In the genomic region with DNA sequence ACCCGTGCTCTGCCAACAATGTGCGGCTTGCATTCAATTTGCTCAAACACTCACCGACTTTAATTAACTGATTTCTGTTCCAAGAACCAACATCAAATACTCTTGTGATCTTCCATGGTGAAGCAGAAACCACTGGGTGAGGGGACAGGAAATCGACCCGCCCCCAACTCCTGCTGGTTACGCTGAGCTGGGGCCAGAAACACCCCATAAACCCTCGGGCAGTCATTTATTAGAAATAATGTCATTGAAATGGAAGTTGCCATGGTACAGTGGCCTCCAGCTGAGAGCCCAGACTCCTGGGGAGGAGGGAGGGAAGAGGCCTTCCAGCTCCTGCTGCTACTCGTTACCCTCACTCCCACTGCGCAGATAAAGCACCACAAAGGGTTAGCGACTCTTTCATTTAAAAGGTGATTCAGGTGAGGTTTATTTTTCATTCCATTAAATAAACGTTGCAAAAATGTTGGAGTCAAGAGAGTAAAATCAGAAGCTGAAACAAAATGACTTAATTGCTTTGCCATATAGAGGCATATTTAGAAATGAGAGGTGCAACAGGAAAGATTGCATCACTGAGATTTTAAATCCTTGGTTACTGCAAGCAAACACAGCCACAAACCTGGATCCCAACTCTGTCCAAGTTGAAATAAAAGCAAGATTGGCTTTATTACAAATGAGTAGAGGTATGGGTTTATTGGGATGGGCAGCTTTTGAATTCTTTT, we compare ENCODE assay signal across 8 cellular contexts.
DNase-seq lines count a peak whose midpoint lies in the region; ATAC-seq, FAIRE-seq and TF ChIP-seq lines count a peak whose summit lies in the region.
"Not testable (repeated sequence)": the region's sequence is repeated elsewhere in the genome, so short reads cannot be mapped to it uniquely, and the experiment has no call there.

No MANE protein-coding gene starts in this region.

- H3K27ac ChIP-seq in A549: not testable (repeated sequence)

- WGBS in A549 (ENCODE audit: missing lambda C conversion rate): 54% methylated on average over 11 of the region's 11 CpGs

- not testable (repeated sequence) for H3K27ac Mint-ChIP-seq in T-helper 17 cell
- H3K27ac Mint-ChIP-seq in osteocyte (ENCODE audit: unreplicated experiment): peak overlapping the region; percentile 38

- FAIRE-seq in A549 (lab: Jason Lieb, UNC): peak; percentile 92

- H3K4me3 ChIP-seq in A549; Jurkat, Clone E6-1 (ENCODE audit: low read length): not testable (repeated sequence)

- POLR2A ChIA-PET in A549 (lab: Yijun Ruan, JAX): not testable (repeated sequence)

- not testable (repeated sequence) for H3K36me3 Mint-ChIP-seq in T-helper 17 cell (ENCODE audit: low read depth); osteocyte (ENCODE audit: unreplicated experiment)

- not testable (repeated sequence) for H3K4me1 Mint-ChIP-seq in T-helper 17 cell
- peaks cover 15% of the 10 kb centered on the region for H3K4me1 Mint-ChIP-seq in osteocyte (ENCODE audit: unreplicated experiment)

- not testable (repeated sequence) for H3K4me1 ChIP-seq in A549

- not testable (repeated sequence) for TF ChIP-seq RAD21 in A549 (conservative IDR thresholded peaks at IDR 0.05 in 1 of 2, IDR thresholded peaks at IDR 0.05 in 1 of 2)

- TF ChIP-seq EP300 in A549 (IDR thresholded peaks at IDR 0.05): not testable (repeated sequence)

- H3K9me3 ChIP-seq in A549; T-helper 17 cell (ENCODE audit: control insufficient read depth, low read length, poor library complexity, severe bottlenecking): not testable (repeated sequence)

- ATAC-seq in A549, T-helper 17 cell: not testable (repeated sequence)

- peak overlapping the region; percentile 45 for H3K4me3 Mint-ChIP-seq in T-helper 17 cell
- H3K4me3 Mint-ChIP-seq in osteocyte (ENCODE audit: unreplicated experiment): not testable (repeated sequence)

- not testable (repeated sequence) for TF ChIP-seq CTCF in A549 (IDR thresholded peaks at IDR 0.05); osteocyte (IDR thresholded peaks at IDR 0.05)

- H3K27me3 Mint-ChIP-seq in T-helper 17 cell: peaks cover 62% of the 10 kb centered on the region
- not testable (repeated sequence) for H3K27me3 Mint-ChIP-seq in osteocyte (ENCODE audit: unreplicated experiment)

- not testable (repeated sequence) for H3K9me3 Mint-ChIP-seq in osteocyte (ENCODE audit: unreplicated experiment)

- CTCF ChIA-PET in A549 (lab: Yijun Ruan, JAX): interaction anchor here (1.5 to 2.2 kb wide), 2 partner anchors 12 to 717 kb away, joined by 4 to 5 read pairs; no protein-coding TSS in a partner anchor

- not testable (repeated sequence) for DNase-seq in A549 (ENCODE audit: low read depth in 1 of 2, low spot score in 1 of 2); T-helper 17 cell; osteocyte (ENCODE audit: extremely low spot score, unreplicated experiment)
- DNase-seq in EH (ENCODE audit: low read depth) (peak; percentile 9), NCI-H2081 (lab: John Stamatoyannopoulos, UW) (peak; percentile 56 to 84), astrocyte of the hippocampus (ENCODE audit: low read depth, low spot score) (peak; percentile 42), left kidney (ENCODE audit: low read depth, low spot score) (peak; percentile 85)
- peak; percentile 24 for DNase-seq in Jurkat, Clone E6-1 (ENCODE audit: low read depth, low spot score)

- not testable (repeated sequence) for TF ChIP-seq POLR2A in A549 (IDR thresholded peaks at IDR 0.05; ENCODE audit: low read length)

- not testable (repeated sequence) for H3K4me2 ChIP-seq in A549
